ENCODE assay signal across 15 cellular contexts in genomic region chr22:24322522-24322921, GRCh38.
"Had no signal": no experiment of that assay in that cellular context is flagged by ENCODE, and none has a peak within 500 bp of the region (broad histone marks: within the 10 kb centered on the region; RNA-seq: fewer than 3 reads in every experiment).

No MANE protein-coding gene starts in this region.

- H3K27me3 Mint-ChIP-seq: activated CD4-positive, alpha-beta memory T cell treated with anti-CD3 and anti-CD28 coated beads for 36 hours; dendritic cell treated with granulocyte-macrophage colony-stimulating factor and Interleukin-4, amounts not matched to agents 40 ng/mL and 50 ng/mL, for 4 days; effector memory CD8-positive, alpha-beta T cell had no signal

- DNase-seq: activated CD4-positive, alpha-beta memory T cell treated with anti-CD3 and anti-CD28 coated beads for 36 hours; activated naive CD4-positive, alpha-beta T cell treated with anti-CD3 and anti-CD28 coated beads for 36 hours; amniotic stem cell; body of pancreas; effector memory CD8-positive, alpha-beta T cell; left colon; mesendoderm; ovary; stimulated activated CD4-positive, alpha-beta T cell treated with anti-CD3 and anti-CD28 coated beads, Interleukin-2, amount 100 ng/mL, for 48 hours; stimulated activated naive CD8-positive, alpha-beta T cell treated with anti-CD3 and anti-CD28 coated beads, Interleukin-15, Interleukin-2, amounts not matched to agents 100 U/mL and 50 U/mL, for 24 hours; T1000; upper lobe of right lung had no signal

- H3K4me3 Mint-ChIP-seq: activated CD4-positive, alpha-beta memory T cell treated with anti-CD3 and anti-CD28 coated beads for 36 hours; activated naive CD4-positive, alpha-beta T cell treated with anti-CD3 and anti-CD28 coated beads for 36 hours; dendritic cell treated with granulocyte-macrophage colony-stimulating factor and Interleukin-4, amounts not matched to agents 40 ng/mL and 50 ng/mL, for 4 days; effector memory CD8-positive, alpha-beta T cell; nephron had no signal

- H3K9me3 Mint-ChIP-seq: activated CD4-positive, alpha-beta memory T cell treated with anti-CD3 and anti-CD28 coated beads for 36 hours; activated naive CD4-positive, alpha-beta T cell treated with anti-CD3 and anti-CD28 coated beads for 36 hours; dendritic cell treated with granulocyte-macrophage colony-stimulating factor and Interleukin-4, amounts not matched to agents 40 ng/mL and 50 ng/mL, for 4 days; effector memory CD8-positive, alpha-beta T cell had no signal

- H3K36me3 ChIP-seq: ovary had no signal

- ATAC-seq: body of pancreas; effector memory CD8-positive, alpha-beta T cell; left colon; stimulated activated naive CD8-positive, alpha-beta T cell treated with anti-CD3 and anti-CD28 coated beads, Interleukin-15, Interleukin-2, amounts not matched to agents 100 U/mL and 50 U/mL, for 24 hours; upper lobe of right lung had no signal

- H3K27me3 ChIP-seq: body of pancreas, ovary, upper lobe of right lung had no signal

- H3K4me3 ChIP-seq: body of pancreas, ovary, upper lobe of right lung had no signal

- H3K4me1 Mint-ChIP-seq: nephron had no signal

- H3K9me3 ChIP-seq: body of pancreas, ovary, upper lobe of right lung had no signal

- H3K27ac ChIP-seq: epithelial cell of prostate, ovary, upper lobe of right lung had no signal

- H3K27ac Mint-ChIP-seq: activated CD4-positive, alpha-beta memory T cell treated with anti-CD3 and anti-CD28 coated beads for 36 hours; activated naive CD4-positive, alpha-beta T cell treated with anti-CD3 and anti-CD28 coated beads for 36 hours; dendritic cell treated with granulocyte-macrophage colony-stimulating factor and Interleukin-4, amounts not matched to agents 40 ng/mL and 50 ng/mL, for 4 days; nephron had no signal
